9 cellular contexts compared by ENCODE assay signal in the genomic region with DNA sequence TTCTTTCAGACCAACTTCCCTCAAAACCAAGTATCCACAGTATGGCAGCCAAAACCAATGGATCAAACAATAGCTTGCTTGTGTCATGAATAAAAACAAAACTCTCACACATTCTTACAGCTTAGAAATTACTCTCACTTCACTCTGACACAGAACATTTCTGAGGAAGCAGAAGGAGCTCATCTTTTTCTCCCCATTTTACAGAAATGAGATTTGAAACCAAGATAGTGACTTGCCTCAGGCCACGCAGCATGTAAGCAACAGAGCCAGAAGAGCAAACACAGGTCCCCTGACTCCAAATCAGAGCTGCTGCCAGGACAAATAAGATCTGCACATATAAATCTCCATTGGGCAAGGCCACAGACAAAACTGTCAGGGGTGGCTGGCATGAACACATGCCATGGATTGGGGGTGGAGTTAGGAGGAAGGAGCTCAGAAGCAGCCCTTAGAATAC.
A peak's percentile ranks its signal among the peaks of the same experiment; 100 is the strongest.
DNase-seq lines count a peak whose midpoint lies in the region; ATAC-seq, FAIRE-seq and TF ChIP-seq lines count a peak whose summit lies in the region.
"Had no signal": no experiment of that assay in that cellular context is flagged by ENCODE, and none has a peak within 500 bp of the region (broad histone marks: within the 10 kb centered on the region; RNA-seq: fewer than 3 reads in every experiment).

No MANE protein-coding gene starts in this region.

- TF ChIP-seq CTCF in vagina (IDR thresholded peaks at IDR 0.05), result no peak
- TF ChIP-seq CTCF in D721Med (IDR thresholded peaks at IDR 0.05; ENCODE audit: insufficient read depth, missing control alignments), result no peak
- no peak for TF ChIP-seq CTCF in sigmoid colon (IDR thresholded peaks at IDR 0.05)

- H3K36me3 ChIP-seq in vagina (no peaks in the 10 kb centered on the region), sigmoid colon (no peaks in the 10 kb centered on the region)
- H3K36me3 ChIP-seq: SJSA1 had no signal

- DNase-seq in NCI-H2196 (lab: John Stamatoyannopoulos, UW; ENCODE audit: unreplicated experiment) (peak; percentile 25), NCI-H2196 treated with DMSO at 0.1 percent for 48 hours (lab: John Stamatoyannopoulos, UW; ENCODE audit: unreplicated experiment) (no peak), NCI-H446 treated with DMSO at 0.1 percent for 48 hours (lab: John Stamatoyannopoulos, UW) (peak; percentile 25), vagina (ENCODE audit: extremely low spot score in 2 of 2) (no peak), D721Med (ENCODE audit: insufficient read length, low spot score) (no peak), sigmoid colon (no peak)

- intact Hi-C loops in vagina (cut with DNase I), result no loop called here
- intact Hi-C loops in sigmoid colon (cut with DNase I), result no loop called here

- TF ChIP-seq POLR2A in vagina (IDR thresholded peaks at IDR 0.05) (no peak), sigmoid colon (IDR thresholded peaks at IDR 0.05) (no peak)

- H3K4me3 ChIP-seq in vagina (no peak overlapping the region), sigmoid colon (no peak overlapping the region)
- H3K4me3 ChIP-seq: SJSA1 had no signal

- H3K27me3 ChIP-seq in layer of hippocampus (ENCODE audit: control insufficient read depth, insufficient read depth, low read length), result no peaks in the 10 kb centered on the region
- no peaks in the 10 kb centered on the region for H3K27me3 ChIP-seq in vagina
- H3K27me3 ChIP-seq in sigmoid colon, result no peaks in the 10 kb centered on the region
- H3K27me3 ChIP-seq: SJSA1 had no signal

- FAIRE-seq in D721Med (lab: Jason Lieb, UNC), result no peak

- no peak for TF ChIP-seq EP300 in sigmoid colon (IDR thresholded peaks at IDR 0.05)

- H3K4me1 ChIP-seq in vagina (peaks cover 26% of the 10 kb centered on the region), sigmoid colon (peaks cover 0 to 38% (median 35%) of the 10 kb centered on the region in 4 donors)
- H3K4me1 ChIP-seq: SJSA1 had no signal

- H3K27ac ChIP-seq in layer of hippocampus (ENCODE audit: low read depth, low read length) (peak overlapping the region; percentile 54), vagina (no peak overlapping the region), sigmoid colon (peak overlapping the region in 2 of 4 donors; percentile 1 to 19)
- H3K27ac ChIP-seq: SJSA1 had no signal

- WGBS in sigmoid colon, 2 donors, result 39 to 43% methylated on average over 1 of the region's 1 CpG

- ATAC-seq in GM21737 (IDR thresholded peaks at IDR 0.05; ENCODE audit: unreplicated experiment), result peak; percentile 49

- H3K9me3 ChIP-seq in vagina, result no peaks in the 10 kb centered on the region
- no peaks in the 10 kb centered on the region for H3K9me3 ChIP-seq in sigmoid colon
- H3K9me3 ChIP-seq: SJSA1 had no signal

Comparison
In these comparisons a context has a peak if more than half of its experiments do, and no peak if none do; other contexts are left out.
1. DNase-seq: peak in NCI-H2196 (single experiment) and NCI-H446 treated with DMSO at 0.1 percent for 48 hours (single experiment); none in NCI-H2196 treated with DMSO at 0.1 percent for 48 hours (single experiment), vagina (0 of 2), D721Med (single experiment) and sigmoid colon (single experiment).